Comparison of ENCODE assay signal across 8 cellular contexts in genomic region chr2:118122768-118123335, GRCh38. TPM values are rescaled to one million over a fixed set of nuclear protein-coding genes. Genes with fewer than 3 reads are reported as not detected.
A peak's percentile ranks its signal among the peaks of the same experiment; 100 is the strongest.
DNase-seq lines count a peak whose midpoint lies in the region; ATAC-seq and TF ChIP-seq lines count a peak whose summit lies in the region.
"Had no signal": no experiment of that assay in that cellular context is flagged by ENCODE, and none has a peak within 500 bp of the region (broad histone marks: within the 10 kb centered on the region; RNA-seq: fewer than 3 reads in every experiment).

No MANE protein-coding gene starts in this region.

- no peaks in the 10 kb centered on the region for H3K9me3 ChIP-seq in mammary epithelial cell (replicated peaks; ENCODE audit: insufficient read depth, low read length)
- H3K9me3 ChIP-seq in tibial artery: no peaks in the 10 kb centered on the region

- no peak for TF ChIP-seq CTCF in mammary epithelial cell (conservative IDR thresholded peaks at IDR 0.05 in 1 of 2, IDR thresholded peaks at IDR 0.05 in 1 of 2; ENCODE audit: extremely low read depth in 1 of 2, insufficient read depth in 1 of 2, low read depth in 1 of 2, low read length in 2 of 2)
- TF ChIP-seq CTCF in tibial artery (IDR thresholded peaks at IDR 0.05): no peak
- TF ChIP-seq CTCF in lower leg skin (IDR thresholded peaks at IDR 0.05): no peak

- in situ Hi-C loops in mammary epithelial cell (cut with MboI; ENCODE audit: low sequenced_read_pairs in 2 of 2): no loop called here

- H3K36me3 ChIP-seq in mammary epithelial cell (ENCODE audit: insufficient read depth, low read length) (no peaks in the 10 kb centered on the region), tibial artery (no peaks in the 10 kb centered on the region)

- H3K4me1 ChIP-seq in mammary epithelial cell (ENCODE audit: insufficient read depth, low read length) (peaks cover 41% of the 10 kb centered on the region), tibial artery (peaks cover 0 to 50% (median 23%) of the 10 kb centered on the region in 4 donors)

- H3K4me1 Mint-ChIP-seq in activated CD4-positive, alpha-beta memory T cell treated with anti-CD3 and anti-CD28 coated beads for 36 hours (ENCODE audit: low read depth): no peaks in the 10 kb centered on the region
- H3K4me1 Mint-ChIP-seq in T-cell: no peaks in the 10 kb centered on the region

- H3K4me3 ChIP-seq in mammary epithelial cell (replicated peaks in 1 of 3; ENCODE audit: insufficient read depth in 1 of 3, low read depth in 2 of 3, low read length in 3 of 3): no peak overlapping the region
- H3K4me3 ChIP-seq in tibial artery: no peak overlapping the region
- no peak overlapping the region for H3K4me3 ChIP-seq in lower leg skin (ENCODE audit: low read depth, poor library complexity, severe bottlenecking)

- peak overlapping the region; percentile 77 for H3K4me2 ChIP-seq in mammary epithelial cell (ENCODE audit: insufficient read depth, low read depth, low read length)

- H3K9me3 Mint-ChIP-seq in activated CD4-positive, alpha-beta memory T cell treated with anti-CD3 and anti-CD28 coated beads for 36 hours: no peaks in the 10 kb centered on the region
- H3K9me3 Mint-ChIP-seq in T-cell: no peaks in the 10 kb centered on the region
- H3K9me3 Mint-ChIP-seq: activated T-cell treated with anti-CD3 and anti-CD28 coated beads, Interleukin-2, amount 50 U/mL, for 72 hours had no signal

- no peak for TF ChIP-seq POLR2A in lower leg skin (IDR thresholded peaks at IDR 0.05)

- peaks cover 11% of the 10 kb centered on the region for H3K27me3 Mint-ChIP-seq in activated CD4-positive, alpha-beta memory T cell treated with anti-CD3 and anti-CD28 coated beads for 36 hours
- H3K27me3 Mint-ChIP-seq in T-cell: peaks cover 12 to 24% of the 10 kb centered on the region in 2 donors

- H3K9ac ChIP-seq in mammary epithelial cell (ENCODE audit: insufficient read depth, low read length): peak overlapping the region; percentile 51

- H4K20me1 ChIP-seq in mammary epithelial cell (ENCODE audit: insufficient read depth, low read length): no peaks in the 10 kb centered on the region

- no peak overlapping the region for H3K27ac Mint-ChIP-seq in activated CD4-positive, alpha-beta memory T cell treated with anti-CD3 and anti-CD28 coated beads for 36 hours
- no peak overlapping the region for H3K27ac Mint-ChIP-seq in T-cell
- H3K27ac Mint-ChIP-seq: activated T-cell treated with anti-CD3 and anti-CD28 coated beads, Interleukin-2, amount 50 U/mL, for 72 hours had no signal

- BruUV-seq in mammary epithelial cell (replicated peaks; lab: Mats Ljungman, UMichigan): no TSS peak

- WGBS in mammary epithelial cell (ENCODE audit: low coverage, missing lambda C conversion rate): 90% methylated on average over 1 of the region's 1 CpG
- WGBS in lower leg skin, 2 donors: 16 to 28% methylated on average over 1 of the region's 1 CpG

- ATAC-seq in GM19455 (IDR thresholded peaks at IDR 0.05; ENCODE audit: unreplicated experiment) (peak; percentile 69), HG03103 (IDR thresholded peaks at IDR 0.05; ENCODE audit: low read depth, unreplicated experiment) (peak; percentile 65), T-cell (replicated peaks in 1 of 4) (no peak)
- ATAC-seq: activated T-cell treated with anti-CD3 and anti-CD28 coated beads, Interleukin-2, amount 50 U/mL, for 72 hours had no signal

- peak; percentile 34 for DNase-seq in mammary epithelial cell
- no peak for DNase-seq in tibial artery
- DNase-seq in activated CD4-positive, alpha-beta memory T cell treated with anti-CD3 and anti-CD28 coated beads for 36 hours: no peak
- DNase-seq in T-cell: no peak
- no peak for DNase-seq in lower leg skin (ENCODE audit: low spot score in 2 of 2)
- DNase-seq: activated T-cell treated with anti-CD3 and anti-CD28 coated beads, Interleukin-2, amount 50 U/mL, for 72 hours had no signal

- H3K36me3 Mint-ChIP-seq in activated CD4-positive, alpha-beta memory T cell treated with anti-CD3 and anti-CD28 coated beads for 36 hours: peaks cover 2% of the 10 kb centered on the region
- no peaks in the 10 kb centered on the region for H3K36me3 Mint-ChIP-seq in T-cell

- dilution Hi-C loops in mammary epithelial cell (cut with HindIII; ENCODE audit: low sequenced_read_pairs): no loop called here

- no peaks in the 10 kb centered on the region for H3K79me2 ChIP-seq in mammary epithelial cell (ENCODE audit: insufficient read depth, low read length)

- CTCF ChIA-PET in mammary epithelial cell (lab: Charles Lee; ENCODE audit: low non-redundant PET) (interaction anchor here (0.6 kb wide), 1 partner anchor 309 kb away, joined by 5 read pairs; no protein-coding TSS in a partner anchor), T-cell (lab: Charles Lee) (no interaction called here)
- CTCF ChIA-PET in activated CD4-positive, alpha-beta memory T cell treated with anti-CD3 and anti-CD28 coated beads for 36 hours (lab: Charles Lee): no interaction called here

- H3K4me3 Mint-ChIP-seq in activated CD4-positive, alpha-beta memory T cell treated with anti-CD3 and anti-CD28 coated beads for 36 hours: no peak overlapping the region
- H3K4me3 Mint-ChIP-seq in T-cell: no peak overlapping the region
- H3K4me3 Mint-ChIP-seq: activated T-cell treated with anti-CD3 and anti-CD28 coated beads, Interleukin-2, amount 50 U/mL, for 72 hours had no signal

- no peaks in the 10 kb centered on the region for H3K27me3 ChIP-seq in mammary epithelial cell (ENCODE audit: insufficient read depth, low read length)
- H3K27me3 ChIP-seq in tibial artery: no peaks in the 10 kb centered on the region

- no peak overlapping the region for H2AFZ ChIP-seq in mammary epithelial cell (ENCODE audit: low read depth, low read length)

- H3K27ac ChIP-seq in mammary epithelial cell (ENCODE audit: insufficient read depth, low read depth, low read length) (peak overlapping the region; percentile 100), tibial artery (peak overlapping the region; percentile 58 to 59)

- intact Hi-C loops in mammary epithelial cell (cut with micrococcal nuclease): loop anchor here (1.0 to 2.0 kb wide), 3 partner anchors 10 to 64 kb away; no protein-coding TSS in a partner anchor
- intact Hi-C loops in tibial artery (cut with DNase I; ENCODE audit: low total_unique reads): no loop called here
- intact Hi-C loops in activated CD4-positive, alpha-beta memory T cell treated with anti-CD3 and anti-CD28 coated beads for 36 hours (cut with micrococcal nuclease): no loop called here
- intact Hi-C loops in lower leg skin (cut with DNase I; ENCODE audit: low total_unique reads): no loop called here

- POLR2A ChIA-PET in activated CD4-positive, alpha-beta memory T cell treated with anti-CD3 and anti-CD28 coated beads for 36 hours (lab: Charles Lee): no interaction called here
- POLR2A ChIA-PET in T-cell (lab: Charles Lee): no interaction called here

RNA-seq across cellular contexts. Expression of gene INSIG2, which starts 34.6 kb away (rescaled TPM):
- total RNA-seq in mammary epithelial cell (10 to 100 TPM; 10.5 to 19.8 TPM), T-cell (10 to 100 TPM; 13.8 to 18.9 (median 16.9) TPM), lower leg skin (10 to 100 TPM; 11.6 to 13.6 (median 12.5) TPM)
- polyA plus RNA-seq in mammary epithelial cell: 17.6 TPM
- 59.3 TPM for polyA minus RNA-seq in mammary epithelial cell
- 10 to 100 TPM; 35.0 to 40.2 TPM for total RNA-seq in activated CD4-positive, alpha-beta memory T cell treated with anti-CD3 and anti-CD28 coated beads for 36 hours

Comparison
In these comparisons a context has a peak if more than half of its experiments do, and no peak if none do; other contexts are left out.
1. ATAC-seq: peak in GM19455 (single experiment) and HG03103 (single experiment); none in T-cell (0 of 4).